Comparison of ENCODE assay signal across 7 cellular contexts in genomic region chr5:35777358-35778087, GRCh38.
DNase-seq lines count a peak whose midpoint lies in the region; FAIRE-seq and TF ChIP-seq lines count a peak whose summit lies in the region.

No MANE protein-coding gene starts in this region.

- no peak overlapping the region for H3K27ac ChIP-seq in Karpas-422 (ENCODE audit: low read length)
- H3K27ac ChIP-seq in PC-9 = no peak overlapping the region
- no peak overlapping the region for H3K27ac ChIP-seq in esophagus squamous epithelium
- H3K27ac ChIP-seq in neural cell (ENCODE audit: low read length) = no peak overlapping the region
- H3K27ac ChIP-seq in testis = no peak overlapping the region

- CTCF ChIA-PET in PC-9 (lab: Charles Lee) = interaction anchor here (0.6 kb wide), 1 partner anchor 75 kb away, joined by 3 read pairs; no protein-coding TSS in a partner anchor

- POLR2A ChIA-PET in PC-9 (lab: Charles Lee; ENCODE audit: unreplicated experiment) = no interaction called here

- H4K20me1 ChIP-seq in Karpas-422 (ENCODE audit: insufficient read depth, low read depth, low read length) = no peaks in the 10 kb centered on the region
- no peaks in the 10 kb centered on the region for H4K20me1 ChIP-seq in PC-9 (ENCODE audit: insufficient read depth)
- no peaks in the 10 kb centered on the region for H4K20me1 ChIP-seq in neural cell (ENCODE audit: insufficient read depth)

- TF ChIP-seq POLR2A in esophagus squamous epithelium (IDR thresholded peaks at IDR 0.05) (no peak), testis (IDR thresholded peaks at IDR 0.05) (no peak)

- H3K9ac ChIP-seq in Karpas-422 (ENCODE audit: low read length) (no peak overlapping the region), neural cell (ENCODE audit: low read length) (no peak overlapping the region)

- no peaks in the 10 kb centered on the region for H3K27me3 ChIP-seq in Karpas-422 (ENCODE audit: low read length)
- no peaks in the 10 kb centered on the region for H3K27me3 ChIP-seq in PC-9 (ENCODE audit: insufficient read depth, low read depth)
- no peaks in the 10 kb centered on the region for H3K27me3 ChIP-seq in esophagus squamous epithelium
- H3K27me3 ChIP-seq in neural cell (ENCODE audit: insufficient read depth, low read depth, low read length) = no peaks in the 10 kb centered on the region
- H3K27me3 ChIP-seq in testis = no peaks in the 10 kb centered on the region

- no peak for DNase-seq in GM18507 (ENCODE audit: extremely low spot score, insufficient read length, low read depth)
- peak; percentile 86 for DNase-seq in Karpas-422
- peak; percentile 44 to 47 for DNase-seq in PC-9
- DNase-seq in activated T-cell treated with anti-CD3 and anti-CD28 coated beads for 24 hours (ENCODE audit: low read depth) = peak; percentile 67
- DNase-seq in esophagus squamous epithelium (lab: John Stamatoyannopoulos, UW) = no peak
- peak; percentile 94 for DNase-seq in testis

- H3K4me2 ChIP-seq in Karpas-422 (ENCODE audit: low read depth, low read length, poor library complexity, severe bottlenecking) (no peak overlapping the region), PC-9 (no peak overlapping the region), neural cell (ENCODE audit: low read length) (no peak overlapping the region)

- TF ChIP-seq EP300 in neural cell (conservative IDR thresholded peaks at IDR 0.05; ENCODE audit: poor library complexity, severe bottlenecking) = no peak

- WGBS in esophagus squamous epithelium, 2 donors = 20 to 25% methylated on average over 9 of the region's 9 CpGs
- 36 to 38% methylated on average over 9 of the region's 9 CpGs for WGBS in testis, 2 donors

- intact Hi-C loops in PC-9 (cut with micrococcal nuclease; ENCODE audit: unreplicated experiment) = loop anchor here (1.0 to 5.0 kb wide), 2 partner anchors 148 to 920 kb away; no protein-coding TSS in a partner anchor
- intact Hi-C loops in esophagus squamous epithelium (cut with DNase I) = loop anchor here (2.0 kb wide), 1 partner anchor 149 kb away; no protein-coding TSS in a partner anchor
- intact Hi-C loops in testis (cut with DNase I; ENCODE audit: low total_unique reads) = loop anchor here (5.0 kb wide), 1 partner anchor 150 kb away; no protein-coding TSS in a partner anchor

- H3K4me1 ChIP-seq in Karpas-422 (ENCODE audit: low read length) (no peaks in the 10 kb centered on the region), PC-9 (replicated peaks; ENCODE audit: insufficient read depth) (no peaks in the 10 kb centered on the region), esophagus squamous epithelium (peaks cover 0 to 11% (median 0%) of the 10 kb centered on the region in 3 donors), testis (no peaks in the 10 kb centered on the region)

- no peaks in the 10 kb centered on the region for H3K79me2 ChIP-seq in Karpas-422 (ENCODE audit: low read length)
- H3K79me2 ChIP-seq in PC-9 (ENCODE audit: low read depth) = no peaks in the 10 kb centered on the region
- no peaks in the 10 kb centered on the region for H3K79me2 ChIP-seq in neural cell (replicated peaks; ENCODE audit: insufficient read depth, low read length)

- peak; percentile 54 for TF ChIP-seq RAD21 in neural cell (conservative IDR thresholded peaks at IDR 0.05)

- no peaks in the 10 kb centered on the region for H3K36me3 ChIP-seq in Karpas-422 (ENCODE audit: insufficient read depth, low read length)
- H3K36me3 ChIP-seq in PC-9 (ENCODE audit: low read depth) = no peaks in the 10 kb centered on the region
- H3K36me3 ChIP-seq in esophagus squamous epithelium = no peaks in the 10 kb centered on the region
- H3K36me3 ChIP-seq in neural cell (ENCODE audit: insufficient read depth, low read length) = no peaks in the 10 kb centered on the region
- no peaks in the 10 kb centered on the region for H3K36me3 ChIP-seq in testis (ENCODE audit: low read depth, missing control alignments)

- no peaks in the 10 kb centered on the region for H3F3A ChIP-seq in PC-9 (ENCODE audit: insufficient read depth, low read depth)
- H3F3A ChIP-seq in neural cell (ENCODE audit: insufficient read depth, low read length, poor library complexity, severe bottlenecking) = no peaks in the 10 kb centered on the region

- no peaks in the 10 kb centered on the region for H3K9me2 ChIP-seq in Karpas-422 (replicated peaks; ENCODE audit: insufficient read depth, low read length)
- H3K9me2 ChIP-seq in PC-9 (ENCODE audit: insufficient read depth) = no peaks in the 10 kb centered on the region
- H3K9me2 ChIP-seq in neural cell (ENCODE audit: insufficient read depth, low read length) = no peaks in the 10 kb centered on the region

- no peak overlapping the region for H3K4me3 ChIP-seq in Karpas-422 (ENCODE audit: low read length)
- no peak overlapping the region for H3K4me3 ChIP-seq in PC-9
- H3K4me3 ChIP-seq in esophagus squamous epithelium = no peak overlapping the region
- no peak overlapping the region for H3K4me3 ChIP-seq in neural cell (ENCODE audit: low read length)
- H3K4me3 ChIP-seq in testis = no peak overlapping the region

- FAIRE-seq in GM18507 (lab: Jason Lieb, UNC) = peak; percentile 35

- H3K9me3 ChIP-seq in Karpas-422 (ENCODE audit: low read length) (no peaks in the 10 kb centered on the region), PC-9 (ENCODE audit: insufficient read depth, low read depth) (0 out of 2 replicates have a peak, but pooled peaks cover 6% of the 10 kb centered on the region), esophagus squamous epithelium (no peaks in the 10 kb centered on the region), neural cell (ENCODE audit: low read length) (no peaks in the 10 kb centered on the region), testis (no peaks in the 10 kb centered on the region)

- no TSS peak for BruUV-seq in PC-9 (replicated peaks; lab: Mats Ljungman, UMichigan)

- TF ChIP-seq CTCF in PC-9 (conservative IDR thresholded peaks at IDR 0.05) (peak; percentile 87), esophagus squamous epithelium (IDR thresholded peaks at IDR 0.05) (peak; percentile 25 to 62 (median 48)), neural cell (IDR thresholded peaks at IDR 0.05; ENCODE audit: poor library complexity, severe bottlenecking) (peak; percentile 52), testis (IDR thresholded peaks at IDR 0.05) (peak; percentile 40 to 69 (median 51))

- H2AFZ ChIP-seq in Karpas-422 (ENCODE audit: low read length) (no peak overlapping the region), PC-9 (no peak overlapping the region), neural cell (ENCODE audit: low read depth, low read length) (no peak overlapping the region)

TF ChIP-seq in neural cell, 6 proteins besides CTCF, POLR2A, EP300 and RAD21:
- TF ChIP-seq EZH2 (IDR thresholded peaks at IDR 0.05; ENCODE audit: borderline replicate concordance, insufficient read depth, low read length, poor library complexity, severe bottlenecking) (no peak), SMC3 (conservative IDR thresholded peaks at IDR 0.05; ENCODE audit: poor library complexity) (peak; percentile 62), REST (IDR thresholded peaks at IDR 0.05; ENCODE audit: borderline replicate concordance) (no peak), TAF1 (IDR thresholded peaks at IDR 0.05; ENCODE audit: low read depth) (no peak)

Comparison
In these comparisons a context has a peak if more than half of its experiments do, and no peak if none do; other contexts are left out.
1. DNase-seq: peak in Karpas-422 (single experiment), PC-9 (2 of 2), activated T-cell treated with anti-CD3 and anti-CD28 coated beads for 24 hours (single experiment) and testis (single experiment); none in GM18507 (single experiment) and esophagus squamous epithelium (single experiment).
2. Peak in every context shown above with its lines, with median percentiles within 50 percentile points of each other: CTCF ChIP-seq.